In the genomic region with DNA sequence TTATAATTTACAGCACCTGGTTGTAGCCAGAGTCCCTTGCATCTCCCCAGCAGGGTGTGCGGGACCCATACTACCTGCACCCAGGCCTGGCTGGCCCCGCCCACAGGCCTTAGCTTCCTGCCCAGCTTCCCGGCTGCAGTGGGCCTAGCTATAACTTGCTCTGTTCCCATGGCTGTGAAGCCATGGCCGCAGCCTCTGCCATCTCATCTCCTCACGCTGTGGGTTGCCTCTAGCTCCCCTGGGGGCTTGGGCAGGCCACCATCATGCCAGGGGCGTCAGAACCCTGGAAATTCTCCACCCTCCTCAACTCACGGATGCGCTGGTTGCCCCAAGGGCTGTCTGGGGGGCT, we compare ENCODE assay signal across 13 cellular contexts. TPM values are rescaled to one million over a fixed set of nuclear protein-coding genes. Genes with fewer than 3 reads are reported as not detected.
DNase-seq lines count a peak whose midpoint lies in the region; TF ChIP-seq lines count a peak whose summit lies in the region.
"Had no signal": no experiment of that assay in that cellular context is flagged by ENCODE, and none has a peak within 500 bp of the region (broad histone marks: within the 10 kb centered on the region; RNA-seq: fewer than 3 reads in every experiment).

No MANE protein-coding gene starts in this region.

- peak overlapping the region; percentile 23; the same call in 1 of the 2 replicates for H2AFZ ChIP-seq in OCI-LY7 (ENCODE audit: low read length)

- peak overlapping the region; percentile 46 for H3K56ac ChIP-seq in mesendoderm (ENCODE audit: low read length)

- H3K4me1 ChIP-seq in OCI-LY7 (ENCODE audit: insufficient read depth, low read length, poor library complexity, severe bottlenecking) = no peaks in the 10 kb centered on the region
- peaks cover 11% of the 10 kb centered on the region for H3K4me1 ChIP-seq in mesendoderm (ENCODE audit: control insufficient read depth, low read depth, low read length)
- peaks cover 0 to 56% (median 21%) of the 10 kb centered on the region in 4 donors for H3K4me1 ChIP-seq in tibial artery

- no peaks in the 10 kb centered on the region for H3K9me3 ChIP-seq in OCI-LY7 (ENCODE audit: low read length)
- H3K9me3 ChIP-seq in tibial artery = no peaks in the 10 kb centered on the region

- CTCF ChIA-PET in OCI-LY7 (lab: Charles Lee; ENCODE audit: unreplicated experiment) = no interaction called here

- BruUV-seq in OCI-LY7 (replicated peaks; lab: Mats Ljungman, UMichigan) = no TSS peak

- H3K79me1 ChIP-seq in mesendoderm (ENCODE audit: low read length) = no peaks in the 10 kb centered on the region

- H3K18ac ChIP-seq in mesendoderm (ENCODE audit: low read length) = peak overlapping the region; percentile 90

- no peak overlapping the region for H2BK15ac ChIP-seq in mesendoderm (replicated peaks; ENCODE audit: low read depth)

- no CpG with 5 or more reads among the region's 8 CpGs for WGBS in mesendoderm (ENCODE audit: extremely low coverage, insufficient coverage, low lambda C conversion rate)

- no peak overlapping the region for H2AK5ac ChIP-seq in mesendoderm (ENCODE audit: low read length)

- H3K79me2 ChIP-seq in OCI-LY7 (ENCODE audit: insufficient read depth, low read depth, low read length) (no peaks in the 10 kb centered on the region), mesendoderm (ENCODE audit: control insufficient read depth, insufficient read depth, low read length) (no peaks in the 10 kb centered on the region)

- no peak overlapping the region for H4K5ac ChIP-seq in mesendoderm (ENCODE audit: low read length)

- intact Hi-C loops in OCI-LY7 (cut with micrococcal nuclease; ENCODE audit: unreplicated experiment) (no loop called here), tibial artery (cut with DNase I; ENCODE audit: low total_unique reads) (no loop called here)

- no peaks in the 10 kb centered on the region for H3K27me3 ChIP-seq in mesendoderm (ENCODE audit: insufficient read depth, low read length, poor library complexity)
- H3K27me3 ChIP-seq in tibial artery = no peaks in the 10 kb centered on the region

- peak overlapping the region; percentile 49 for H2BK120ac ChIP-seq in mesendoderm (ENCODE audit: low read depth, low read length)

- H3K4ac ChIP-seq in mesendoderm (ENCODE audit: low read depth, low read length) = peak overlapping the region; percentile 89

- no peak overlapping the region for H3K23ac ChIP-seq in mesendoderm (ENCODE audit: low read length)

- H4K8ac ChIP-seq in mesendoderm (ENCODE audit: low read depth, low read length) = no peak overlapping the region

- H3K4me3 ChIP-seq in OCI-LY7 (ENCODE audit: low read depth, low read length, poor library complexity, severe bottlenecking) (no peak overlapping the region), mesendoderm (ENCODE audit: low read length) (no peak overlapping the region), tibial artery (no peak overlapping the region)

- H3K36me3 ChIP-seq in OCI-LY7 (ENCODE audit: insufficient read depth, low read length) (no peaks in the 10 kb centered on the region), mesendoderm (ENCODE audit: control insufficient read depth, insufficient read depth, low read length) (no peaks in the 10 kb centered on the region), tibial artery (no peaks in the 10 kb centered on the region)

- no peaks in the 10 kb centered on the region for H3K9me2 ChIP-seq in OCI-LY7 (ENCODE audit: insufficient read depth, low read length)

- H3K9ac ChIP-seq in mesendoderm (ENCODE audit: low read length) = no peak overlapping the region

- no peaks in the 10 kb centered on the region for H4K20me1 ChIP-seq in OCI-LY7 (ENCODE audit: insufficient read depth, low read length)

- TF ChIP-seq CTCF in OCI-LY7 (conservative IDR thresholded peaks at IDR 0.05; ENCODE audit: low read length) = no peak
- TF ChIP-seq CTCF in tibial artery (IDR thresholded peaks at IDR 0.05) = no peak

- POLR2A ChIA-PET in OCI-LY7 (lab: Charles Lee) = interaction anchor here (0.7 to 1.0 kb wide), 3 partner anchors 12 to 65 kb away, joined by 3 to 4 read pairs (median 3); no protein-coding TSS in a partner anchor

- H2BK5ac ChIP-seq in mesendoderm (ENCODE audit: low read length) = peak overlapping the region; percentile 83

- DNase-seq in OCI-LY7 (ENCODE audit: low spot score) = peak; percentile 29
- DNase-seq in dermis blood vessel endothelial cell = peak; percentile 16
- peak; percentile 38 for DNase-seq in mesendoderm
- no peak for DNase-seq in tibial artery
- no peak for DNase-seq in NCI-H2196 treated with DMSO at 0.1 percent for 48 hours (lab: John Stamatoyannopoulos, UW; ENCODE audit: unreplicated experiment)
- no peak for DNase-seq in NK-92 treated with Interleukin-12 subunit alpha and Interleukin-12 subunit beta, amount 100 ng/mL, for 24 hours (lab: John Stamatoyannopoulos, UW)
- DNase-seq in activated naive CD4-positive, alpha-beta T cell treated with anti-CD3 and anti-CD28 coated beads, Interleukin-2, amount 50 U/mL, for 16 hours = no peak
- DNase-seq: activated naive CD4-positive, alpha-beta T cell treated with anti-CD3 and anti-CD28 coated beads for 36 hours; central memory CD4-positive, alpha-beta T cell; hypothalamus; NCI-H2029 treated with DMSO at 0.1 percent for 48 hours; NCI-H774; stimulated activated CD4-positive, alpha-beta T cell treated with anti-CD3 and anti-CD28 coated beads, Interleukin-2, amount 100 ng/mL, for 48 hours had no signal

- no peak overlapping the region for H3K4me2 ChIP-seq in OCI-LY7 (ENCODE audit: low read length)
- H3K4me2 ChIP-seq in mesendoderm (ENCODE audit: low read length) = no peak overlapping the region

- H3K27ac ChIP-seq in OCI-LY7 (ENCODE audit: low read depth, low read length, poor library complexity, severe bottlenecking) (no peak overlapping the region), mesendoderm (ENCODE audit: low read depth, low read length) (peak overlapping the region; percentile 89), tibial artery (peak overlapping the region; percentile 75 to 83)

RNA-seq across cellular contexts. Expression of a gene that starts 26.1 kb away (rescaled TPM):
- 33.2 and 34.7 TPM in 2 replicates for total RNA-seq in OCI-LY7 (2014; rRNA removed; shearing (Covaris generic))
- total RNA-seq in OCI-LY7 (2022) (43.5 and 46.7 TPM in 2 replicates), dermis blood vessel endothelial cell (104 and 200 TPM in 2 replicates)
- 0.67 TPM for polyA plus RNA-seq in mesendoderm (2013, experiment 1 of 2)
- polyA plus RNA-seq in mesendoderm (2013, experiment 2 of 2) = 0.76 TPM
- total RNA-seq: activated naive CD4-positive, alpha-beta T cell treated with anti-CD3 and anti-CD28 coated beads for 36 hours had no signal

Comparison
In these comparisons a context has a peak if more than half of its experiments do, and no peak if none do; other contexts are left out.
1. DNase-seq: peak in OCI-LY7 (single experiment), dermis blood vessel endothelial cell (single experiment) and mesendoderm (single experiment); none in tibial artery (0 of 2), NCI-H2196 treated with DMSO at 0.1 percent for 48 hours (single experiment), NK-92 treated with Interleukin-12 subunit alpha and Interleukin-12 subunit beta, amount 100 ng/mL, for 24 hours (single experiment) and activated naive CD4-positive, alpha-beta T cell treated with anti-CD3 and anti-CD28 coated beads, Interleukin-2, amount 50 U/mL, for 16 hours (single experiment).